Comparison of ENCODE assay signal across 20 cellular contexts in genomic region chr4:22988526-22988925, GRCh38.
"Had no signal": no experiment of that assay in that cellular context is flagged by ENCODE, and none has a peak within 500 bp of the region (broad histone marks: within the 10 kb centered on the region; RNA-seq: fewer than 3 reads in every experiment).

No MANE protein-coding gene starts in this region.

- FAIRE-seq: TTC549 had no signal

- H3K27me3 Mint-ChIP-seq: naive thymus-derived CD8-positive, alpha-beta T cell; stimulated activated naive CD8-positive, alpha-beta T cell treated with anti-CD3 and anti-CD28 coated beads, Interleukin-15, Interleukin-2, amounts not matched to agents 100 ng/mL and 50 ng/mL, for 24 hours; T-cell had no signal

- H3K36me3 Mint-ChIP-seq: activated naive CD4-positive, alpha-beta T cell treated with anti-CD3 and anti-CD28 coated beads, Interleukin-2, amount 50 U/mL, for 72 hours; naive thymus-derived CD8-positive, alpha-beta T cell; T-cell had no signal

- H3K27me3 ChIP-seq: ascending aorta, breast epithelium, colonic mucosa, esophagus squamous epithelium, ovary, right atrium auricular region, tibial nerve had no signal

- H3K4me3 ChIP-seq: ascending aorta, breast epithelium, colonic mucosa, esophagus squamous epithelium, lung, ovary, prostate gland, right atrium auricular region, tibial nerve had no signal

- H3K4me3 Mint-ChIP-seq: naive thymus-derived CD8-positive, alpha-beta T cell; stimulated activated naive CD8-positive, alpha-beta T cell treated with anti-CD3 and anti-CD28 coated beads, Interleukin-15, Interleukin-2, amounts not matched to agents 100 ng/mL and 50 ng/mL, for 24 hours; T-cell had no signal

- H3K36me3 ChIP-seq: ascending aorta, breast epithelium, colonic mucosa, esophagus squamous epithelium, ovary, prostate gland, right atrium auricular region, tibial nerve had no signal

- DNase-seq: activated gamma-delta T cell treated with Interleukin-2 at 50 U/mL for 16 hours; activated T-cell treated with anti-CD3 and anti-CD28 coated beads, Interleukin-2, amount 50 U/mL, for 1 hour; colonic mucosa; esophagus squamous epithelium; naive thymus-derived CD8-positive, alpha-beta T cell; ovary; stimulated activated CD4-positive, alpha-beta T cell treated with anti-CD3 and anti-CD28 coated beads, Interleukin-12 subunit alpha, Interleukin-12 subunit beta, amount 100 ng/mL, for 4 hours; stimulated activated CD4-positive, alpha-beta T cell treated with anti-CD3 and anti-CD28 coated beads, Interleukin-4, amount 100 ng/mL, for 4 hours; substantia nigra; T-cell had no signal

- H3K9me3 ChIP-seq: ascending aorta, colonic mucosa, esophagus squamous epithelium, ovary, prostate gland had no signal

- ATAC-seq: activated naive CD4-positive, alpha-beta T cell treated with anti-CD3 and anti-CD28 coated beads, Interleukin-2, amount 50 U/mL, for 72 hours; left lobe of liver; naive thymus-derived CD8-positive, alpha-beta T cell; T-cell had no signal

- H3K4me1 Mint-ChIP-seq: naive thymus-derived CD8-positive, alpha-beta T cell; T-cell had no signal

- H3K4me1 ChIP-seq: ascending aorta, breast epithelium, colonic mucosa, esophagus squamous epithelium, prostate gland, right atrium auricular region, tibial nerve had no signal

- H3K27ac ChIP-seq: ascending aorta, breast epithelium, colonic mucosa, esophagus squamous epithelium, ovary, prostate gland, right atrium auricular region, tibial nerve had no signal

- H3K27ac Mint-ChIP-seq: activated naive CD4-positive, alpha-beta T cell treated with anti-CD3 and anti-CD28 coated beads, Interleukin-2, amount 50 U/mL, for 72 hours; naive thymus-derived CD8-positive, alpha-beta T cell; stimulated activated naive CD8-positive, alpha-beta T cell treated with anti-CD3 and anti-CD28 coated beads, Interleukin-15, Interleukin-2, amounts not matched to agents 100 ng/mL and 50 ng/mL, for 24 hours; T-cell had no signal
